ENCODE assay signal across 12 cellular contexts in genomic region chr14:21203470-21204166, GRCh38. TPM values are rescaled to one million over a fixed set of nuclear protein-coding genes. Genes with fewer than 3 reads are reported as not detected.
DNase-seq lines count a peak whose midpoint lies in the region; ATAC-seq and TF ChIP-seq lines count a peak whose summit lies in the region.
"Had no signal": no experiment of that assay in that cellular context is flagged by ENCODE, and none has a peak within 500 bp of the region (broad histone marks: within the 10 kb centered on the region; RNA-seq: fewer than 3 reads in every experiment).

No MANE protein-coding gene starts in this region.

- no peak overlapping the region for H3K4me3 Mint-ChIP-seq in CD4-positive, CD25-positive, alpha-beta regulatory T cell
- H3K4me3 Mint-ChIP-seq in activated B cell treated with CpG ODN at 0.5 μM for 24 hours (no peak overlapping the region), memory B cell (no peak overlapping the region)
- H3K4me3 Mint-ChIP-seq: T-helper 1 cell treated with Interleukin-12 subunit alpha and Interleukin-12 subunit beta and Interleukin-4 antibody, amounts not matched to agents 30 μg/mL and 1 μg/mL, for 36 hours had no signal

- H4K20me1 ChIP-seq in DND-41 (ENCODE audit: insufficient read depth, low read length), result peaks cover 13% of the 10 kb centered on the region; the same call in 1 of the 2 replicates

- no peak for TF ChIP-seq POLR2A in vagina (IDR thresholded peaks at IDR 0.05)

- H3K27ac ChIP-seq in CD4-positive, CD25-positive, alpha-beta regulatory T cell (ENCODE audit: insufficient read depth, low read length, poor library complexity, severe bottlenecking), result no peak overlapping the region
- H3K27ac ChIP-seq in DND-41 (ENCODE audit: low read length) (no peak overlapping the region), vagina (no peak overlapping the region)
- H3K27ac ChIP-seq: heart left ventricle, prostate gland had no signal

- no peaks in the 10 kb centered on the region for H3K9me3 ChIP-seq in CD4-positive, CD25-positive, alpha-beta regulatory T cell (ENCODE audit: control insufficient read depth in 2 of 2, low read length in 2 of 2)
- H3K9me3 ChIP-seq in DND-41 (ENCODE audit: insufficient read depth, low read length, severe bottlenecking) (no peaks in the 10 kb centered on the region), vagina (no peaks in the 10 kb centered on the region)
- H3K9me3 ChIP-seq: heart left ventricle, prostate gland had no signal

- H3K27me3 ChIP-seq in CD4-positive, CD25-positive, alpha-beta regulatory T cell (ENCODE audit: control insufficient read depth, insufficient read depth, low read length), result no peaks in the 10 kb centered on the region
- H3K27me3 ChIP-seq in DND-41 (ENCODE audit: insufficient read depth, low read length, poor library complexity), result no peaks in the 10 kb centered on the region
- H3K27me3 ChIP-seq in vagina, result no peaks in the 10 kb centered on the region
- H3K27me3 ChIP-seq: heart left ventricle had no signal

- no peak overlapping the region for H3K4me2 ChIP-seq in DND-41 (ENCODE audit: insufficient read depth, low read length)

- peak overlapping the region in 2 of 3 donors; percentile 2 to 15 for H3K27ac Mint-ChIP-seq in CD4-positive, CD25-positive, alpha-beta regulatory T cell
- peak overlapping the region; percentile 30 for H3K27ac Mint-ChIP-seq in activated B cell treated with CpG ODN at 0.5 μM for 24 hours
- peak overlapping the region; percentile 8 for H3K27ac Mint-ChIP-seq in memory B cell

- no peak overlapping the region for H3K4me3 ChIP-seq in CD4-positive, CD25-positive, alpha-beta regulatory T cell (ENCODE audit: low read depth, low read length)
- H3K4me3 ChIP-seq in DND-41 (ENCODE audit: low read depth in 1 of 2, low read length in 2 of 2), result no peak overlapping the region
- H3K4me3 ChIP-seq in vagina, result no peak overlapping the region
- H3K4me3 ChIP-seq: heart left ventricle, prostate gland had no signal

- H3K36me3 ChIP-seq in CD4-positive, CD25-positive, alpha-beta regulatory T cell (ENCODE audit: control insufficient read depth, insufficient read depth, low read length), result peaks cover 15% of the 10 kb centered on the region
- peaks cover 21% of the 10 kb centered on the region for H3K36me3 ChIP-seq in DND-41 (ENCODE audit: insufficient read depth, low read length)
- H3K36me3 ChIP-seq in vagina, result peaks cover 0 to 21% of the 10 kb centered on the region in 2 donors
- H3K36me3 ChIP-seq: prostate gland had no signal

- H2AFZ ChIP-seq in DND-41 (ENCODE audit: low read depth, low read length), result no peak overlapping the region

- peaks cover 8% of the 10 kb centered on the region for H3K36me3 Mint-ChIP-seq in CD4-positive, CD25-positive, alpha-beta regulatory T cell
- peaks cover 47% of the 10 kb centered on the region for H3K36me3 Mint-ChIP-seq in activated B cell treated with CpG ODN at 0.5 μM for 24 hours (ENCODE audit: low read depth)
- peaks cover 12% of the 10 kb centered on the region for H3K36me3 Mint-ChIP-seq in memory B cell

- ATAC-seq in CD4-positive, CD25-positive, alpha-beta regulatory T cell (ENCODE audit: low read depth in 2 of 2), result no peak
- peak; percentile 16 for ATAC-seq in DND-41 (ENCODE audit: insufficient read depth, low read depth)
- ATAC-seq in activated B cell treated with CpG ODN at 0.5 μM for 24 hours (ENCODE audit: low read depth), result no peak
- ATAC-seq in memory B cell (ENCODE audit: low read depth), result no peak
- ATAC-seq in HG03039 (IDR thresholded peaks at IDR 0.05; ENCODE audit: unreplicated experiment), result no peak

- no peaks in the 10 kb centered on the region for H3K79me2 ChIP-seq in DND-41 (ENCODE audit: insufficient read depth, low read length)

- POLR2A ChIA-PET in activated B cell treated with CpG ODN at 0.5 μM for 24 hours (lab: Charles Lee), result no interaction called here

- H3K9ac ChIP-seq in DND-41 (ENCODE audit: low read depth, low read length), result no peak overlapping the region

- peaks cover 14 to 24% (median 17%) of the 10 kb centered on the region in 4 donors for H3K4me1 Mint-ChIP-seq in CD4-positive, CD25-positive, alpha-beta regulatory T cell
- H3K4me1 Mint-ChIP-seq in activated B cell treated with CpG ODN at 0.5 μM for 24 hours (peaks cover 6% of the 10 kb centered on the region), memory B cell (peaks cover 14% of the 10 kb centered on the region)

- H3K27me3 Mint-ChIP-seq in CD4-positive, CD25-positive, alpha-beta regulatory T cell, result no peaks in the 10 kb centered on the region
- H3K27me3 Mint-ChIP-seq in activated B cell treated with CpG ODN at 0.5 μM for 24 hours (no peaks in the 10 kb centered on the region), memory B cell (no peaks in the 10 kb centered on the region)

- CTCF ChIA-PET in activated B cell treated with CpG ODN at 0.5 μM for 24 hours (lab: Charles Lee), result no interaction called here

- no peaks in the 10 kb centered on the region for H3K9me3 Mint-ChIP-seq in CD4-positive, CD25-positive, alpha-beta regulatory T cell
- H3K9me3 Mint-ChIP-seq in activated B cell treated with CpG ODN at 0.5 μM for 24 hours (no peaks in the 10 kb centered on the region), memory B cell (no peaks in the 10 kb centered on the region)
- H3K9me3 Mint-ChIP-seq: T-helper 1 cell treated with Interleukin-12 subunit alpha and Interleukin-12 subunit beta and Interleukin-4 antibody, amounts not matched to agents 30 μg/mL and 1 μg/mL, for 36 hours had no signal

- intact Hi-C loops in activated B cell treated with CpG ODN at 0.5 μM for 24 hours (cut with micrococcal nuclease), result no loop called here
- intact Hi-C loops in vagina (cut with DNase I), result no loop called here

- no peaks in the 10 kb centered on the region for H3K4me1 ChIP-seq in CD4-positive, CD25-positive, alpha-beta regulatory T cell (ENCODE audit: control insufficient read depth, insufficient read depth, low read length, poor library complexity, severe bottlenecking)
- no peaks in the 10 kb centered on the region for H3K4me1 ChIP-seq in DND-41 (ENCODE audit: insufficient read depth, low read length)
- no peaks in the 10 kb centered on the region for H3K4me1 ChIP-seq in vagina
- H3K4me1 ChIP-seq: prostate gland had no signal

- no peak for DNase-seq in CD4-positive, CD25-positive, alpha-beta regulatory T cell
- DNase-seq in DND-41 (no peak), activated B cell treated with CpG ODN at 0.5 μM for 24 hours (no peak), memory B cell (ENCODE audit: low spot score in 2 of 2) (no peak), DMS114 treated with DMSO at 0.1 percent for 48 hours (lab: John Stamatoyannopoulos, UW; ENCODE audit: unreplicated experiment) (no peak), vagina (ENCODE audit: extremely low spot score in 2 of 2) (no peak)
- DNase-seq: HCEC 1CT, heart left ventricle had no signal

- no peak for TF ChIP-seq CTCF in DND-41 (IDR thresholded peaks at IDR 0.05; ENCODE audit: borderline replicate concordance, extremely low read depth, low read length, poor library complexity, severe bottlenecking)
- no peak for TF ChIP-seq CTCF in activated B cell treated with CpG ODN at 0.5 μM for 24 hours (IDR thresholded peaks at IDR 0.05)
- no peak for TF ChIP-seq CTCF in vagina (IDR thresholded peaks at IDR 0.05)

RNA-seq across cellular contexts. Expression of gene OR5AU1, which starts 47.8 kb away (rescaled TPM):
- total RNA-seq in CD4-positive, CD25-positive, alpha-beta regulatory T cell, result not detected
- polyA plus RNA-seq in CD4-positive, CD25-positive, alpha-beta regulatory T cell, result not detected
- total RNA-seq in activated B cell treated with CpG ODN at 0.5 μM for 24 hours (not detected in 2 replicates), vagina (not detected)
- total RNA-seq: heart left ventricle, liver, prostate gland had no signal
- polyA plus RNA-seq: heart left ventricle, liver had no signal
